ENCODE assay signal across 16 cellular contexts in genomic region chr20:47949230-47949629, GRCh38.
"Had no signal": no experiment of that assay in that cellular context is flagged by ENCODE, and none has a peak within 500 bp of the region (broad histone marks: within the 10 kb centered on the region; RNA-seq: fewer than 3 reads in every experiment).

No MANE protein-coding gene starts in this region.

- H3K27me3 ChIP-seq: cardiac muscle cell, gastrocnemius medialis had no signal

- H3K9me3 Mint-ChIP-seq: activated naive CD4-positive, alpha-beta T cell treated with anti-CD3 and anti-CD28 coated beads, Interleukin-2, amount 10 ng/mL, durations not matched to agents 7 days and 5 days had no signal

- H3K36me3 Mint-ChIP-seq: activated naive CD4-positive, alpha-beta T cell treated with anti-CD3 and anti-CD28 coated beads, Interleukin-2, amount 10 ng/mL, durations not matched to agents 7 days and 5 days; naive B cell had no signal

- H3K9me3 ChIP-seq: gastrocnemius medialis, heart right ventricle, tibial artery had no signal

- H3K4me1 Mint-ChIP-seq: activated naive CD4-positive, alpha-beta T cell treated with anti-CD3 and anti-CD28 coated beads, Interleukin-2, amount 10 ng/mL, durations not matched to agents 7 days and 5 days had no signal

- H3K4me3 ChIP-seq: cardiac muscle cell, gastrocnemius medialis, heart right ventricle, lung, tibial artery had no signal

- H3K27ac ChIP-seq: cardiac muscle cell, gastrocnemius medialis, tibial artery, VCaP had no signal

- H3K4me1 ChIP-seq: gastrocnemius medialis, tibial artery had no signal

- H3K36me3 ChIP-seq: cardiac muscle cell, gastrocnemius medialis, heart right ventricle, tibial artery had no signal

- H3K27ac Mint-ChIP-seq: activated naive CD4-positive, alpha-beta T cell treated with anti-CD3 and anti-CD28 coated beads, Interleukin-2, amount 10 ng/mL, durations not matched to agents 7 days and 5 days had no signal

- H3K4me3 Mint-ChIP-seq: activated naive CD4-positive, alpha-beta T cell treated with anti-CD3 and anti-CD28 coated beads, Interleukin-2, amount 10 ng/mL, durations not matched to agents 7 days and 5 days; naive B cell had no signal

- DNase-seq: activated CD4-positive, alpha-beta T cell treated with anti-CD3 and anti-CD28 coated beads for 1 hour; activated CD4-positive, alpha-beta T cell treated with anti-CD3 and anti-CD28 coated beads, Interleukin-2, amount 50 U/mL, for 4 hours; activated naive CD4-positive, alpha-beta T cell treated with anti-CD3 and anti-CD28 coated beads, Interleukin-2, amount 10 ng/mL, durations not matched to agents 7 days and 5 days; gastrocnemius medialis; heart right ventricle; naive B cell; retina; stimulated activated CD4-positive, alpha-beta T cell treated with anti-CD3 and anti-CD28 coated beads, Interleukin-15, amount 100 ng/mL, for 24 hours; stimulated activated CD4-positive, alpha-beta T cell treated with anti-CD3 and anti-CD28 coated beads, Interleukin-4, amount 100 ng/mL, for 24 hours; stimulated activated naive CD4-positive, alpha-beta T cell; T-helper 1 cell; T1000; tibial artery had no signal
